In the genomic region with DNA sequence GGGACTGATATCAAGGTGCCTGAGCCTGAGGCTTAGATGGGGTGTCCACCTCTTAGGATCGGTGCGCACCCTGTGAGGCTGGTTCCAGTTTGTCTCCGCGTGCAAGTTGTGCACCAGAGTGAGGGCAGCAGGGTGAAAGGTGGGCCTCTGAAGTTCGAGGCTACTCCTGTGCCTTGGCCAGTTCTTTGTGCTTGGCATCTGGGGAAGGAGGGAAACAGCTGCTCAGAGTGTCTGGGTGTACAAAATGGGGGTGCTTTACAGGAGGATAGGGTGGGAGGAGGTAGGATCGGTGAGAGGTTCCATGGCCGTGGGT, we compare ENCODE assay signal across 8 cellular contexts. TPM values are rescaled to one million over a fixed set of nuclear protein-coding genes. Genes with fewer than 3 reads are reported as not detected.
DNase-seq lines count a peak whose midpoint lies in the region; ATAC-seq and TF ChIP-seq lines count a peak whose summit lies in the region.

No MANE protein-coding gene starts in this region.

- H4K5ac ChIP-seq in H9 (ENCODE audit: insufficient read length, low read depth, low read length), result no peak overlapping the region

- H3K9me3 Mint-ChIP-seq in H9 (no peaks in the 10 kb centered on the region), activated B cell treated with CpG ODN at 0.5 μM for 24 hours (no peaks in the 10 kb centered on the region)

- no peaks in the 10 kb centered on the region; the same call in 1 of the 2 replicates for H3K4me1 ChIP-seq in H9 (ENCODE audit: insufficient read depth, low read length)
- no peaks in the 10 kb centered on the region for H3K4me1 ChIP-seq in iPS DF 6.9 (ENCODE audit: control insufficient read depth, insufficient read depth, low read length)

- no peak overlapping the region for H3K14ac ChIP-seq in H9 (ENCODE audit: insufficient read depth, low read length)

- ATAC-seq in activated B cell treated with CpG ODN at 0.5 μM for 24 hours (ENCODE audit: low read depth) (no peak), HG03097 (IDR thresholded peaks at IDR 0.05; ENCODE audit: low FRiP score, unreplicated experiment) (no peak), HG03571 (IDR thresholded peaks at IDR 0.05; ENCODE audit: unreplicated experiment) (no peak), HG03095 (IDR thresholded peaks at IDR 0.05; ENCODE audit: unreplicated experiment) (no peak)

- H3K27me3 ChIP-seq in H9 (ENCODE audit: insufficient read depth, low read length) (no peaks in the 10 kb centered on the region), iPS DF 6.9 (ENCODE audit: control insufficient read depth, insufficient read depth, low read length) (no peaks in the 10 kb centered on the region)

- no peak overlapping the region for H3K18ac ChIP-seq in H9 (ENCODE audit: insufficient read length, low read depth, low read length)

- H4K20me1 ChIP-seq in H9 (ENCODE audit: control insufficient read depth, insufficient read depth, insufficient read length), result no peaks in the 10 kb centered on the region

- H3T11ph ChIP-seq in H9 (ENCODE audit: low read length), result no peak overlapping the region

- H2AFZ ChIP-seq in H9 (ENCODE audit: low read length), result no peak overlapping the region

- H3K4me2 ChIP-seq in H9 (ENCODE audit: insufficient read depth, insufficient read length, low read length), result peak overlapping the region; percentile 78

- H3K36me3 ChIP-seq in iPS DF 6.9 (ENCODE audit: control insufficient read depth, insufficient read depth, low read length), result no peaks in the 10 kb centered on the region; the same call in 1 of the 2 replicates

- H3K79me2 ChIP-seq in H9 (ENCODE audit: insufficient read depth, low read length), result peaks cover 3% of the 10 kb centered on the region; the same call in 1 of the 2 replicates

- H3K9me3 ChIP-seq in H9 (ENCODE audit: control insufficient read depth, low read depth, low read length) (no peaks in the 10 kb centered on the region), iPS DF 6.9 (ENCODE audit: control insufficient read depth, insufficient read depth, low read length) (no peaks in the 10 kb centered on the region)

- H3K4me3 ChIP-seq in iPS DF 6.9 (ENCODE audit: low read length), result peak overlapping the region; percentile 76; the same call in 1 of the 2 replicates

- no peak overlapping the region for H2BK15ac ChIP-seq in H9 (ENCODE audit: low read depth, low read length)

- CTCF ChIA-PET in activated B cell treated with CpG ODN at 0.5 μM for 24 hours (lab: Charles Lee), result no interaction called here

- H3K23ac ChIP-seq in H9 (ENCODE audit: insufficient read length, low read depth, low read length), result no peak overlapping the region

- no peaks in the 10 kb centered on the region for H3K27me3 Mint-ChIP-seq in H9 (ENCODE audit: low read depth)
- H3K27me3 Mint-ChIP-seq in activated B cell treated with CpG ODN at 0.5 μM for 24 hours, result no peaks in the 10 kb centered on the region

- H3K23me2 ChIP-seq in H9 (ENCODE audit: insufficient read length, low read depth, low read length, poor library complexity, severe bottlenecking), result peaks cover 7% of the 10 kb centered on the region

- POLR2A ChIA-PET in activated B cell treated with CpG ODN at 0.5 μM for 24 hours (lab: Charles Lee), result interaction anchor here (1.9 kb wide), 1 partner anchor 251 kb away, joined by 5 read pairs; the partner anchor contains the start of gene EPHB3

- no peak for TF ChIP-seq CTCF in H9 (conservative IDR thresholded peaks at IDR 0.05)
- no peak for TF ChIP-seq CTCF in activated B cell treated with CpG ODN at 0.5 μM for 24 hours (IDR thresholded peaks at IDR 0.05)

- H3K9ac ChIP-seq in H9 (ENCODE audit: extremely low read depth, insufficient read length, low read length), result peak overlapping the region; percentile 8

- intact Hi-C loops in activated B cell treated with CpG ODN at 0.5 μM for 24 hours (cut with micrococcal nuclease), result loop anchor here (1.0 to 10.0 kb wide), 7 partner anchors 100 to 928 kb away; partner anchors contain the start of genes ALG3, EEF1AKMT4, EPHB3 and MAGEF1

- H3K79me1 ChIP-seq in H9 (ENCODE audit: insufficient read depth, low read depth, low read length, poor library complexity, severe bottlenecking), result peaks cover 6% of the 10 kb centered on the region

- no peak overlapping the region for H2BK12ac ChIP-seq in H9 (ENCODE audit: insufficient read length, low read depth, low read length)

- H2BK5ac ChIP-seq in H9 (ENCODE audit: insufficient read length, low read length), result no peak overlapping the region

- H2BK120ac ChIP-seq in H9 (ENCODE audit: low read depth, low read length, poor library complexity, severe bottlenecking), result no peak overlapping the region

- H3K4me3 Mint-ChIP-seq in H9, result peak overlapping the region; percentile 97 to 98
- H3K4me3 Mint-ChIP-seq in activated B cell treated with CpG ODN at 0.5 μM for 24 hours, result peak overlapping the region; percentile 96

- no peak overlapping the region for H3K56ac ChIP-seq in H9 (ENCODE audit: insufficient read length, low read depth, low read length)

- no peak overlapping the region for H3K27ac Mint-ChIP-seq in H9
- peak overlapping the region; percentile 96 for H3K27ac Mint-ChIP-seq in activated B cell treated with CpG ODN at 0.5 μM for 24 hours

- H2BK20ac ChIP-seq in H9 (ENCODE audit: low read depth, low read length, poor library complexity, severe bottlenecking), result no peak overlapping the region

- no peak overlapping the region for H4K91ac ChIP-seq in H9 (ENCODE audit: insufficient read length, low read depth, low read length)

- H3K27ac ChIP-seq in H9 (ENCODE audit: insufficient read length, low read depth, low read length), result no peak overlapping the region
- no peak overlapping the region for H3K27ac ChIP-seq in iPS DF 6.9 (ENCODE audit: low read length)

- H4K8ac ChIP-seq in H9 (replicated peaks; ENCODE audit: insufficient read length, low read depth, low read length), result no peak overlapping the region

- DNase-seq in H9, result no peak
- no peak for DNase-seq in activated B cell treated with CpG ODN at 0.5 μM for 24 hours
- DNase-seq in iPS DF 6.9 (ENCODE audit: low read depth, low spot score), result no peak
- DNase-seq in stimulated activated CD8-positive, alpha-beta memory T cell treated with anti-CD3 and anti-CD28 coated beads, Interleukin-4, amount 100 ng/mL, for 48 hours, result peak; percentile 41
- no peak for DNase-seq in RPMI8226

- H3K4me1 Mint-ChIP-seq in H9, result peaks cover 10 to 12% of the 10 kb centered on the region in 2 experiments
- H3K4me1 Mint-ChIP-seq in activated B cell treated with CpG ODN at 0.5 μM for 24 hours, result peaks cover 24% of the 10 kb centered on the region

- H2AK5ac ChIP-seq in H9 (ENCODE audit: insufficient read length, low read length), result no peak overlapping the region

- H3K4ac ChIP-seq in H9 (ENCODE audit: low read depth, low read length), result no peak overlapping the region

- no CpG with 5 or more reads among the region's 7 CpGs for WGBS in H9 (ENCODE audit: extremely low coverage, insufficient read length, low lambda C conversion rate)
- no CpG with 5 or more reads among the region's 7 CpGs for WGBS in iPS DF 6.9 (ENCODE audit: insufficient coverage, insufficient read length)

- H3K36me3 Mint-ChIP-seq in H9 (ENCODE audit: insufficient read depth in 1 of 3, low read depth in 3 of 3) (peaks cover 0 to 7% (median 0%) of the 10 kb centered on the region in 3 experiments; a peak in 2 of 7 replicates), activated B cell treated with CpG ODN at 0.5 μM for 24 hours (ENCODE audit: low read depth) (peaks cover 17% of the 10 kb centered on the region)

RNA-seq across cellular contexts. Expression of gene VPS8, which starts 0.8 kb away (rescaled TPM):
- 39.7 and 42.2 TPM in 2 replicates for total RNA-seq in H9 (2021)
- total RNA-seq in activated B cell treated with CpG ODN at 0.5 μM for 24 hours, result 57.4 and 68.8 TPM in 2 replicates
